1 cellular context compared by ENCODE assay signal in genomic region chr2:138365581-138365980, GRCh38.
TF ChIP-seq lines count a peak whose summit lies in the region.

No MANE protein-coding gene starts in this region.

TF ChIP-seq in GM12878, 131 proteins besides CTCF, POLR2A, EP300 and RAD21 (continued from another document):
- TF ChIP-seq ZBTB11 (CRISPR knock-in tag; IDR thresholded peaks at IDR 0.05) = no peak
